Comparison of ENCODE assay signal across 8 cellular contexts in the genomic region with DNA sequence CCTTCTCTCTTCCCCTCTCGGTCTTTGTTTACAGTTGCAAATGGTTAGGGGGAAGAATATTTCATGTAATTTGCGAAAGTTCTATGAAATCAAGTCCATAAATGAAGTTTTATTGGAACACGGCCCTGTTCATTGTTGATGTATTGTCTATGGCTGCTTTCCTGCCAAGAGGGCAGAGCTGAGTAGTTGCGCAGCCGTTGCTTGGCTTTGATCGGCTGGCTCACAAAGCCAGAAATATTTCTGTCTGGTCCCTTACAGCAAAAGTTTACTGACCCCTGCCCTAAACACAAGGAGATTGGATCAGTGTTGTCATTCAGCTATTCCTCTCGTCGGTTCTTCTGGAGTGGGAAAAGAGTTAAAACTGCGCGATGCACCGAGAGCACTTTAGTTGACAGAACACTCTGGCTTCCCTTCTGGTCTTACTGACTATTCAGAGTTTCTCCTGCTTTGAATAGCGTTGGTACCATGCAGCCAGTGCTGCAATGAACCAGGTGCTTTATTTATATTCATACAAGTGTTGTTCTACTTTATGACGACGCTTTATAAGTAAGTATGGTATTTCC. TPM values are rescaled to one million over a fixed set of nuclear protein-coding genes. Genes with fewer than 3 reads are reported as not detected.
DNase-seq lines count a peak whose midpoint lies in the region; ATAC-seq, FAIRE-seq and TF ChIP-seq lines count a peak whose summit lies in the region.

No MANE protein-coding gene starts in this region.

- no peak for TF ChIP-seq POLR2A in GM12892 (IDR thresholded peaks at IDR 0.05; ENCODE audit: low read depth, low read length)

- H3K4me1 ChIP-seq in iPS-20b (ENCODE audit: insufficient read depth, low read length) = peaks cover 7% of the 10 kb centered on the region; the same call in 1 of the 2 replicates
- H3K4me1 ChIP-seq in skeletal muscle tissue (ENCODE audit: control insufficient read depth in 3 of 3, insufficient read depth in 3 of 3, low read length in 3 of 3) = peaks cover 17 to 41% (median 18%) of the 10 kb centered on the region in 3 donors

- peak; percentile 21 for ATAC-seq in HG02970 (IDR thresholded peaks at IDR 0.05; ENCODE audit: low FRiP score, unreplicated experiment)

- DNase-seq in AG10803 (ENCODE audit: low read depth) (peak; percentile 65), GM12892 (ENCODE audit: insufficient read length) (no peak), NCI-H526 treated with DMSO at 0.1 percent for 48 hours (lab: John Stamatoyannopoulos, UW) (peak; percentile 54), brain microvascular endothelial cell (no peak), T-helper 9 cell (no peak)

- peak overlapping the region; percentile 80 for H3K4me3 ChIP-seq in AG10803 (ENCODE audit: low read length)
- H3K4me3 ChIP-seq in brain microvascular endothelial cell (ENCODE audit: low read depth, low read length) = peak overlapping the region; percentile 88
- H3K4me3 ChIP-seq in iPS-20b (ENCODE audit: low read length) = peak overlapping the region; percentile 87
- H3K4me3 ChIP-seq in skeletal muscle tissue (ENCODE audit: low read length in 3 of 3) = peak overlapping the region; percentile 71 to 94 (median 89)

- H3K27ac ChIP-seq in brain microvascular endothelial cell (peak overlapping the region; percentile 70), iPS-20b (ENCODE audit: low read length) (peak overlapping the region; percentile 15), skeletal muscle tissue (ENCODE audit: low read depth, low read length) (peak overlapping the region; percentile 87)

- TF ChIP-seq CTCF in AG10803 (conservative IDR thresholded peaks at IDR 0.05; ENCODE audit: low read length) (no peak), brain microvascular endothelial cell (IDR thresholded peaks at IDR 0.05; ENCODE audit: low read depth, low read length, missing control alignments) (no peak)

- in situ Hi-C loops in brain microvascular endothelial cell (cut with HindIII; ENCODE audit: low pct_ligation_motif_present, low sequenced_read_pairs) = no loop called here

- H3K27me3 ChIP-seq in brain microvascular endothelial cell (replicated peaks) (no peaks in the 10 kb centered on the region), iPS-20b (ENCODE audit: insufficient read depth, low read length) (no peaks in the 10 kb centered on the region), skeletal muscle tissue (ENCODE audit: control insufficient read depth in 3 of 3, insufficient read depth in 3 of 3, low read length in 3 of 3) (no peaks in the 10 kb centered on the region)

- H3K9ac ChIP-seq in iPS-20b (ENCODE audit: low read depth, low read length) (peak overlapping the region; percentile 81; the same call in 1 of the 2 replicates), skeletal muscle tissue (ENCODE audit: low read depth in 1 of 3, low read length in 3 of 3) (peak overlapping the region; percentile 75 to 91 (median 90))

- FAIRE-seq in GM12892 (lab: Jason Lieb, UNC) = peak; percentile 60

- H3K36me3 ChIP-seq in brain microvascular endothelial cell (replicated peaks) (no peaks in the 10 kb centered on the region), iPS-20b (ENCODE audit: insufficient read depth, low read depth, low read length) (no peaks in the 10 kb centered on the region), skeletal muscle tissue (ENCODE audit: control insufficient read depth in 3 of 3, insufficient read depth in 3 of 3, low read length in 3 of 3) (no peaks in the 10 kb centered on the region)

- H3K9me3 ChIP-seq in iPS-20b (ENCODE audit: insufficient read depth, low read depth, low read length) = no peaks in the 10 kb centered on the region
- no peaks in the 10 kb centered on the region for H3K9me3 ChIP-seq in skeletal muscle tissue (ENCODE audit: control insufficient read depth in 3 of 3, low read length in 3 of 3)

RNA-seq across cellular contexts. Expression of a gene that starts 0.8 kb away (rescaled TPM):
- 7.8 TPM for polyA plus RNA-seq in GM12892 (2012; ENCODE audit: missing spikeins)
- total RNA-seq in skeletal muscle tissue = 9.4 TPM

Comparison
In these comparisons a context has a peak if more than half of its experiments do, and no peak if none do; other contexts are left out.
1. DNase-seq: peak in AG10803 (single experiment) and NCI-H526 treated with DMSO at 0.1 percent for 48 hours (single experiment); none in GM12892 (single experiment), brain microvascular endothelial cell (single experiment) and T-helper 9 cell (single experiment).
2. H3K27ac ChIP-seq: peak in every context shown above with its lines; median percentile 87 in skeletal muscle tissue; 70 in brain microvascular endothelial cell; 15 in iPS-20b.
3. Peak in every context shown above with its lines, with median percentiles within 50 percentile points of each other: H3K4me3 ChIP-seq.